ENCODE assay signal across 1 cellular context in the genomic region with DNA sequence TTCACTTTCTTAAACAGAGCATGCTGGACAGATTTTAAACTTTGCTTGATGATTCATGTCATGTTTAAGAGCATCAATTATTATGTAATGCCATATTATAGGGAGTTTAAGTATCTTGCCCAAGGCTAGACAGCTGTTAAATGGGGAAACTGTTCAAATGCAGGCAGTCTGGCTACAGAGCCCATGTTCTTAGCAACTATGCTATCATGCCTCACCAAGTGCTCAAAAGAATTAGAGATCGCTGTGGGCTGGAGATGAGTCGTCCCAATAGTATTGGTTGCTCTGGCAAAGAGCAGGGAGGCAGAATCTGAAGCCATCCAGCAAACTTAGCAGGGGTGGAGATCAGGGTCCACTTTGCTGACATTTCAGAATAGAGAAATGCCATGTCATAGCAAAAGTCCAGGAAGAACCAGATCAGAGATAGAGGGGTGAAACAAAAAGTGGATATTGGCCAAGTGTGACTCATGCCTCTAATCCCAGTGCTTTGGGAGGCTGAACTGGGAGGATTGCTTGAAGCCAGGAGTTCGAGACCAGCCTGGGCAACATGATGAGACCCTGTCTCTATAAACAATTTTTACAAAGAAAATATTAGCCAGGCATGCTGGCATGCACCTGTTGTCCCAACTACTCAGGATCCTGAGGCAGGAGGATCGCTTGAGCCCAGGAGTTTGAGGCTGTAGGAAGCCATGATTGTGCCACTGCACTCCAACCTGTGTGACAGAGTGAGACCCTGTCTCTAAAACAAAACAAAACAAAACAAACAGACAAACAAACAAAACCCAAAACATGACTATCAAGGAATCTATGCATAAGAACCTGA.
TF ChIP-seq lines count a peak whose summit lies in the region.

No MANE protein-coding gene starts in this region.

TF ChIP-seq in K562, 482 proteins besides CTCF, POLR2A, EP300 and RAD21 (continued from another document and continues in another):
- TF ChIP-seq, protein P1, sequence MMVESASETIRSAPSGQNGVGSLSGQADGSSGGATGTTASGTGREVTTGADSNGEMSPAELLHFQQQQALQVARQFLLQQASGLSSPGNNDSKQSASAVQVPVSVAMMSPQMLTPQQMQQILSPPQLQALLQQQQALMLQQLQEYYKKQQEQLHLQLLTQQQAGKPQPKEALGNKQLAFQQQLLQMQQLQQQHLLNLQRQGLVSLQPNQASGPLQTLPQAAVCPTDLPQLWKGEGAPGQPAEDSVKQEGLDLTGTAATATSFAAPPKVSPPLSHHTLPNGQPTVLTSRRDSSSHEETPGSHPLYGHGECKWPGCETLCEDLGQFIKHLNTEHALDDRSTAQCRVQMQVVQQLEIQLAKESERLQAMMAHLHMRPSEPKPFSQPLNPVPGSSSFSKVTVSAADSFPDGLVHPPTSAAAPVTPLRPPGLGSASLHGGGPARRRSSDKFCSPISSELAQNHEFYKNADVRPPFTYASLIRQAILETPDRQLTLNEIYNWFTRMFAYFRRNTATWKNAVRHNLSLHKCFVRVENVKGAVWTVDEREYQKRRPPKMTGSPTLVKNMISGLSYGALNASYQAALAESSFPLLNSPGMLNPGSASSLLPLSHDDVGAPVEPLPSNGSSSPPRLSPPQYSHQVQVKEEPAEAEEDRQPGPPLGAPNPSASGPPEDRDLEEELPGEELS (CRISPR knock-in tag; IDR thresholded peaks at IDR 0.05; ENCODE audit: borderline replicate concordance): no peak
- TF ChIP-seq OTX1 (CRISPR knock-in tag; IDR thresholded peaks at IDR 0.05): no peak
- TF ChIP-seq C11orf30 (IDR thresholded peaks at IDR 0.05; ENCODE audit: low read depth): peak; percentile 99
- no peak for TF ChIP-seq RBM14 (IDR thresholded peaks at IDR 0.05; ENCODE audit: borderline replicate concordance, insufficient read depth, low read depth, low read length)
- TF ChIP-seq NBN (IDR thresholded peaks at IDR 0.05; ENCODE audit: low read depth): peak; percentile 79
- no peak for TF ChIP-seq MCM3 (IDR thresholded peaks at IDR 0.05)
- TF ChIP-seq, protein P2, sequence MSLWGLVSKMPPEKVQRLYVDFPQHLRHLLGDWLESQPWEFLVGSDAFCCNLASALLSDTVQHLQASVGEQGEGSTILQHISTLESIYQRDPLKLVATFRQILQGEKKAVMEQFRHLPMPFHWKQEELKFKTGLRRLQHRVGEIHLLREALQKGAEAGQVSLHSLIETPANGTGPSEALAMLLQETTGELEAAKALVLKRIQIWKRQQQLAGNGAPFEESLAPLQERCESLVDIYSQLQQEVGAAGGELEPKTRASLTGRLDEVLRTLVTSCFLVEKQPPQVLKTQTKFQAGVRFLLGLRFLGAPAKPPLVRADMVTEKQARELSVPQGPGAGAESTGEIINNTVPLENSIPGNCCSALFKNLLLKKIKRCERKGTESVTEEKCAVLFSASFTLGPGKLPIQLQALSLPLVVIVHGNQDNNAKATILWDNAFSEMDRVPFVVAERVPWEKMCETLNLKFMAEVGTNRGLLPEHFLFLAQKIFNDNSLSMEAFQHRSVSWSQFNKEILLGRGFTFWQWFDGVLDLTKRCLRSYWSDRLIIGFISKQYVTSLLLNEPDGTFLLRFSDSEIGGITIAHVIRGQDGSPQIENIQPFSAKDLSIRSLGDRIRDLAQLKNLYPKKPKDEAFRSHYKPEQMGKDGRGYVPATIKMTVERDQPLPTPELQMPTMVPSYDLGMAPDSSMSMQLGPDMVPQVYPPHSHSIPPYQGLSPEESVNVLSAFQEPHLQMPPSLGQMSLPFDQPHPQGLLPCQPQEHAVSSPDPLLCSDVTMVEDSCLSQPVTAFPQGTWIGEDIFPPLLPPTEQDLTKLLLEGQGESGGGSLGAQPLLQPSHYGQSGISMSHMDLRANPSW (CRISPR knock-in tag; IDR thresholded peaks at IDR 0.05): no peak
- no peak for TF ChIP-seq GABPB1 (CRISPR knock-in tag; IDR thresholded peaks at IDR 0.05)
- TF ChIP-seq, protein P3, sequence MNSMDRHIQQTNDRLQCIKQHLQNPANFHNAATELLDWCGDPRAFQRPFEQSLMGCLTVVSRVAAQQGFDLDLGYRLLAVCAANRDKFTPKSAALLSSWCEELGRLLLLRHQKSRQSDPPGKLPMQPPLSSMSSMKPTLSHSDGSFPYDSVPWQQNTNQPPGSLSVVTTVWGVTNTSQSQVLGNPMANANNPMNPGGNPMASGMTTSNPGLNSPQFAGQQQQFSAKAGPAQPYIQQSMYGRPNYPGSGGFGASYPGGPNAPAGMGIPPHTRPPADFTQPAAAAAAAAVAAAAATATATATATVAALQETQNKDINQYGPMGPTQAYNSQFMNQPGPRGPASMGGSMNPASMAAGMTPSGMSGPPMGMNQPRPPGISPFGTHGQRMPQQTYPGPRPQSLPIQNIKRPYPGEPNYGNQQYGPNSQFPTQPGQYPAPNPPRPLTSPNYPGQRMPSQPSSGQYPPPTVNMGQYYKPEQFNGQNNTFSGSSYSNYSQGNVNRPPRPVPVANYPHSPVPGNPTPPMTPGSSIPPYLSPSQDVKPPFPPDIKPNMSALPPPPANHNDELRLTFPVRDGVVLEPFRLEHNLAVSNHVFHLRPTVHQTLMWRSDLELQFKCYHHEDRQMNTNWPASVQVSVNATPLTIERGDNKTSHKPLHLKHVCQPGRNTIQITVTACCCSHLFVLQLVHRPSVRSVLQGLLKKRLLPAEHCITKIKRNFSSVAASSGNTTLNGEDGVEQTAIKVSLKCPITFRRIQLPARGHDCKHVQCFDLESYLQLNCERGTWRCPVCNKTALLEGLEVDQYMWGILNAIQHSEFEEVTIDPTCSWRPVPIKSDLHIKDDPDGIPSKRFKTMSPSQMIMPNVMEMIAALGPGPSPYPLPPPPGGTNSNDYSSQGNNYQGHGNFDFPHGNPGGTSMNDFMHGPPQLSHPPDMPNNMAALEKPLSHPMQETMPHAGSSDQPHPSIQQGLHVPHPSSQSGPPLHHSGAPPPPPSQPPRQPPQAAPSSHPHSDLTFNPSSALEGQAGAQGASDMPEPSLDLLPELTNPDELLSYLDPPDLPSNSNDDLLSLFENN (IDR thresholded peaks at IDR 0.05; ENCODE audit: low read depth in 2 of 2, low read length in 2 of 2): no peak
- 0 out of 2 replicates have a peak, but pooled peaks have one; percentile 10 for TF ChIP-seq MTA2 (IDR thresholded peaks at IDR 0.05; ENCODE audit: low read depth)
- TF ChIP-seq, protein P4, sequence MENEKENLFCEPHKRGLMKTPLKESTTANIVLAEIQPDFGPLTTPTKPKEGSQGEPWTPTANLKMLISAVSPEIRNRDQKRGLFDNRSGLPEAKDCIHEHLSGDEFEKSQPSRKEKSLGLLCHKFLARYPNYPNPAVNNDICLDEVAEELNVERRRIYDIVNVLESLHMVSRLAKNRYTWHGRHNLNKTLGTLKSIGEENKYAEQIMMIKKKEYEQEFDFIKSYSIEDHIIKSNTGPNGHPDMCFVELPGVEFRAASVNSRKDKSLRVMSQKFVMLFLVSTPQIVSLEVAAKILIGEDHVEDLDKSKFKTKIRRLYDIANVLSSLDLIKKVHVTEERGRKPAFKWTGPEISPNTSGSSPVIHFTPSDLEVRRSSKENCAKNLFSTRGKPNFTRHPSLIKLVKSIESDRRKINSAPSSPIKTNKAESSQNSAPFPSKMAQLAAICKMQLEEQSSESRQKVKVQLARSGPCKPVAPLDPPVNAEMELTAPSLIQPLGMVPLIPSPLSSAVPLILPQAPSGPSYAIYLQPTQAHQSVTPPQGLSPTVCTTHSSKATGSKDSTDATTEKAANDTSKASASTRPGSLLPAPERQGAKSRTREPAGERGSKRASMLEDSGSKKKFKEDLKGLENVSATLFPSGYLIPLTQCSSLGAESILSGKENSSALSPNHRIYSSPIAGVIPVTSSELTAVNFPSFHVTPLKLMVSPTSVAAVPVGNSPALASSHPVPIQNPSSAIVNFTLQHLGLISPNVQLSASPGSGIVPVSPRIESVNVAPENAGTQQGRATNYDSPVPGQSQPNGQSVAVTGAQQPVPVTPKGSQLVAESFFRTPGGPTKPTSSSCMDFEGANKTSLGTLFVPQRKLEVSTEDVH (IDR thresholded peaks at IDR 0.05; ENCODE audit: low read depth, partially characterized antibody): peak; percentile 35
- TF ChIP-seq, protein P5, sequence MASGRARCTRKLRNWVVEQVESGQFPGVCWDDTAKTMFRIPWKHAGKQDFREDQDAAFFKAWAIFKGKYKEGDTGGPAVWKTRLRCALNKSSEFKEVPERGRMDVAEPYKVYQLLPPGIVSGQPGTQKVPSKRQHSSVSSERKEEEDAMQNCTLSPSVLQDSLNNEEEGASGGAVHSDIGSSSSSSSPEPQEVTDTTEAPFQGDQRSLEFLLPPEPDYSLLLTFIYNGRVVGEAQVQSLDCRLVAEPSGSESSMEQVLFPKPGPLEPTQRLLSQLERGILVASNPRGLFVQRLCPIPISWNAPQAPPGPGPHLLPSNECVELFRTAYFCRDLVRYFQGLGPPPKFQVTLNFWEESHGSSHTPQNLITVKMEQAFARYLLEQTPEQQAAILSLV (tag; IDR thresholded peaks at IDR 0.05): no peak
- no peak for TF ChIP-seq NR1H2 (CRISPR knock-in tag; IDR thresholded peaks at IDR 0.05)
- TF ChIP-seq ZNF766 (CRISPR knock-in tag; conservative IDR thresholded peaks at IDR 0.05): peak; percentile 47; the same call in 1 of the 2 replicates
- TF ChIP-seq, protein P6, sequence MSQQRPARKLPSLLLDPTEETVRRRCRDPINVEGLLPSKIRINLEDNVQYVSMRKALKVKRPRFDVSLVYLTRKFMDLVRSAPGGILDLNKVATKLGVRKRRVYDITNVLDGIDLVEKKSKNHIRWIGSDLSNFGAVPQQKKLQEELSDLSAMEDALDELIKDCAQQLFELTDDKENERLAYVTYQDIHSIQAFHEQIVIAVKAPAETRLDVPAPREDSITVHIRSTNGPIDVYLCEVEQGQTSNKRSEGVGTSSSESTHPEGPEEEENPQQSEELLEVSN (IDR thresholded peaks at IDR 0.05; ENCODE audit: borderline replicate concordance in 1 of 2, extremely low read depth in 1 of 2, insufficient read depth in 1 of 2, insufficient read length in 1 of 2, low read depth in 1 of 2, low read length in 1 of 2, poor library complexity in 1 of 2, severe bottlenecking in 1 of 2): no peak
- no peak for TF ChIP-seq BRF1 (IDR thresholded peaks at IDR 0.05; ENCODE audit: borderline replicate concordance, extremely low read depth, insufficient read length)
- no peak for TF ChIP-seq SMC3 (conservative IDR thresholded peaks at IDR 0.05; ENCODE audit: insufficient read depth, low read depth, low read length)
- TF ChIP-seq, protein P7, sequence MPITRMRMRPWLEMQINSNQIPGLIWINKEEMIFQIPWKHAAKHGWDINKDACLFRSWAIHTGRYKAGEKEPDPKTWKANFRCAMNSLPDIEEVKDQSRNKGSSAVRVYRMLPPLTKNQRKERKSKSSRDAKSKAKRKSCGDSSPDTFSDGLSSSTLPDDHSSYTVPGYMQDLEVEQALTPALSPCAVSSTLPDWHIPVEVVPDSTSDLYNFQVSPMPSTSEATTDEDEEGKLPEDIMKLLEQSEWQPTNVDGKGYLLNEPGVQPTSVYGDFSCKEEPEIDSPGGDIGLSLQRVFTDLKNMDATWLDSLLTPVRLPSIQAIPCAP (CRISPR knock-in tag; IDR thresholded peaks at IDR 0.05; ENCODE audit: borderline replicate concordance): no peak
- TF ChIP-seq, protein P8, sequence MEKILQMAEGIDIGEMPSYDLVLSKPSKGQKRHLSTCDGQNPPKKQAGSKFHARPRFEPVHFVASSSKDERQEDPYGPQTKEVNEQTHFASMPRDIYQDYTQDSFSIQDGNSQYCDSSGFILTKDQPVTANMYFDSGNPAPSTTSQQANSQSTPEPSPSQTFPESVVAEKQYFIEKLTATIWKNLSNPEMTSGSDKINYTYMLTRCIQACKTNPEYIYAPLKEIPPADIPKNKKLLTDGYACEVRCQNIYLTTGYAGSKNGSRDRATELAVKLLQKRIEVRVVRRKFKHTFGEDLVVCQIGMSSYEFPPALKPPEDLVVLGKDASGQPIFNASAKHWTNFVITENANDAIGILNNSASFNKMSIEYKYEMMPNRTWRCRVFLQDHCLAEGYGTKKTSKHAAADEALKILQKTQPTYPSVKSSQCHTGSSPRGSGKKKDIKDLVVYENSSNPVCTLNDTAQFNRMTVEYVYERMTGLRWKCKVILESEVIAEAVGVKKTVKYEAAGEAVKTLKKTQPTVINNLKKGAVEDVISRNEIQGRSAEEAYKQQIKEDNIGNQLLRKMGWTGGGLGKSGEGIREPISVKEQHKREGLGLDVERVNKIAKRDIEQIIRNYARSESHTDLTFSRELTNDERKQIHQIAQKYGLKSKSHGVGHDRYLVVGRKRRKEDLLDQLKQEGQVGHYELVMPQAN (IDR thresholded peaks at IDR 0.05; ENCODE audit: borderline replicate concordance): 0 out of 2 replicates have a peak, but pooled peaks have one; percentile 44
- no peak for TF ChIP-seq ZNF140 (CRISPR knock-in tag; IDR thresholded peaks at IDR 0.05)
- no peak for TF ChIP-seq ERF (CRISPR knock-in tag; IDR thresholded peaks at IDR 0.05)
- peak; percentile 86 for TF ChIP-seq HDAC2 (IDR thresholded peaks at IDR 0.05)
- TF ChIP-seq HEY1 (CRISPR knock-in tag; IDR thresholded peaks at IDR 0.05; ENCODE audit: borderline replicate concordance): no peak
- TF ChIP-seq, protein P9, sequence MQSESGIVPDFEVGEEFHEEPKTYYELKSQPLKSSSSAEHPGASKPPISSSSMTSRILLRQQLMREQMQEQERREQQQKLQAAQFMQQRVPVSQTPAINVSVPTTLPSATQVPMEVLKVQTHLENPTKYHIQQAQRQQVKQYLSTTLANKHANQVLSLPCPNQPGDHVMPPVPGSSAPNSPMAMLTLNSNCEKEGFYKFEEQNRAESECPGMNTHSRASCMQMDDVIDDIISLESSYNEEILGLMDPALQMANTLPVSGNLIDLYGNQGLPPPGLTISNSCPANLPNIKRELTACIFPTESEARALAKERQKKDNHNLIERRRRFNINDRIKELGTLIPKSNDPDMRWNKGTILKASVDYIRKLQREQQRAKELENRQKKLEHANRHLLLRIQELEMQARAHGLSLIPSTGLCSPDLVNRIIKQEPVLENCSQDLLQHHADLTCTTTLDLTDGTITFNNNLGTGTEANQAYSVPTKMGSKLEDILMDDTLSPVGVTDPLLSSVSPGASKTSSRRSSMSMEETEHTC (IDR thresholded peaks at IDR 0.05): no peak
- TF ChIP-seq, protein P10, sequence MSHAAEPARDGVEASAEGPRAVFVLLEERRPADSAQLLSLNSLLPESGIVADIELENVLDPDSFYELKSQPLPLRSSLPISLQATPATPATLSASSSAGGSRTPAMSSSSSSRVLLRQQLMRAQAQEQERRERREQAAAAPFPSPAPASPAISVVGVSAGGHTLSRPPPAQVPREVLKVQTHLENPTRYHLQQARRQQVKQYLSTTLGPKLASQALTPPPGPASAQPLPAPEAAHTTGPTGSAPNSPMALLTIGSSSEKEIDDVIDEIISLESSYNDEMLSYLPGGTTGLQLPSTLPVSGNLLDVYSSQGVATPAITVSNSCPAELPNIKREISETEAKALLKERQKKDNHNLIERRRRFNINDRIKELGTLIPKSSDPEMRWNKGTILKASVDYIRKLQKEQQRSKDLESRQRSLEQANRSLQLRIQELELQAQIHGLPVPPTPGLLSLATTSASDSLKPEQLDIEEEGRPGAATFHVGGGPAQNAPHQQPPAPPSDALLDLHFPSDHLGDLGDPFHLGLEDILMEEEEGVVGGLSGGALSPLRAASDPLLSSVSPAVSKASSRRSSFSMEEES (CRISPR knock-in tag; IDR thresholded peaks at IDR 0.05): no peak
- TF ChIP-seq GABPB2 (CRISPR knock-in tag; conservative IDR thresholded peaks at IDR 0.05): no peak
- TF ChIP-seq ZFP1 (CRISPR knock-in tag; IDR thresholded peaks at IDR 0.05): no peak
- TF ChIP-seq ZNF124 (CRISPR knock-in tag; IDR thresholded peaks at IDR 0.05): no peak
